ENCODE assay signal across 8 cellular contexts in the genomic region with DNA sequence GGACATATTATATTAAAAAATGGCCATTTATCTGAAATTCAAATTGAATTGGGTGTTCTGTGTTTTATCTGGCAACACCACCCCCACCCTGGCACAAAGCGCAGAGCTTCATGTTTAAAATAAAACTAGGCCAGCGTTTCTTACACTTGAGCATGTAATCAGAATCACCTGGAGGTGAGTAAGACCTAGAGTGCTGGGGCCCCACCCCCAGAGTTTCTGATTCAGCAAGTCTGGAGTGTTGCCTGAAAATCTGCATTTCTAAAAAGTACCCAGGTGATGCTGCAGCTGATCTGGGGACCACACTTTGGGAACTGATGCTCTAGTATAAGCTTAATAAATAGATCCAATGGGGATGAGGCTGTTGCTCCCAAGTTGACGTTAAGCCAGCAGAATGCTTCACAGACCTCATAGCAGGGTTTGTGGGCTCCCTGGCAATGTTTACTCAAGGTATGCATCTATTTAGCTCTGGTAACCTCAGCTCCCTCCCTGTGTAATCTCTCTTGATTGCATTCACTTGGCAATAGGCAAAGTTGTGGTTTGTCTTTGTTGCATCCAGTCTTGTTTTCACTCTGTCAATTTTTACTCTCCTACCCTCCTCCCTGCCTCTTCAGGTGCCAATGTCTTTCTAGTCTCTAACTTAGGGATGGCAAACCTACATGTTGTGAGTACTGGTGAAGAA.
DNase-seq lines count a peak whose midpoint lies in the region; ATAC-seq and TF ChIP-seq lines count a peak whose summit lies in the region.

No MANE protein-coding gene starts in this region.

- H3K27ac Mint-ChIP-seq in mesothelial cell of epicardium, result no peak overlapping the region

- H3K4me1 ChIP-seq in sigmoid colon, result peaks cover 0 to 24% (median 7%) of the 10 kb centered on the region in 4 donors

- TF ChIP-seq CTCF in sigmoid colon (IDR thresholded peaks at IDR 0.05) (no peak), mesothelial cell of epicardium (IDR thresholded peaks at IDR 0.05; ENCODE audit: unreplicated experiment) (no peak)

- no peak for TF ChIP-seq EP300 in sigmoid colon (IDR thresholded peaks at IDR 0.05)

- peak overlapping the region in 2 of 4 donors; percentile 12 to 65 for H3K27ac ChIP-seq in sigmoid colon

- peaks cover 3% of the 10 kb centered on the region for H3K27me3 Mint-ChIP-seq in mesothelial cell of epicardium (ENCODE audit: low read depth)

- peaks cover 7% of the 10 kb centered on the region for H3K4me1 Mint-ChIP-seq in mesothelial cell of epicardium

- H3K27me3 ChIP-seq in sigmoid colon, result no peaks in the 10 kb centered on the region

- H3K4me3 Mint-ChIP-seq in mesothelial cell of epicardium, result no peak overlapping the region

- ATAC-seq in HG02938 (IDR thresholded peaks at IDR 0.05; ENCODE audit: unreplicated experiment), result peak; percentile 84

- H3K36me3 ChIP-seq in sigmoid colon, result no peaks in the 10 kb centered on the region

- peaks cover 3% of the 10 kb centered on the region for H3K9me3 Mint-ChIP-seq in mesothelial cell of epicardium

- H3K9me3 ChIP-seq in sigmoid colon, result no peaks in the 10 kb centered on the region

- intact Hi-C loops in sigmoid colon (cut with DNase I), result no loop called here

- no peak for TF ChIP-seq POLR2A in sigmoid colon (IDR thresholded peaks at IDR 0.05)

- WGBS in sigmoid colon, 2 donors, result 68 to 69% methylated on average over 3 of the region's 3 CpGs

- no peaks in the 10 kb centered on the region for H3K36me3 Mint-ChIP-seq in mesothelial cell of epicardium

- no peak overlapping the region for H3K4me3 ChIP-seq in sigmoid colon

- DNase-seq in activated T-cell treated with anti-CD3 and anti-CD28 coated beads for 48 hours (ENCODE audit: low read depth), result peak; percentile 24
- DNase-seq in activated T-cell treated with anti-CD3 and anti-CD28 coated beads for 4 hours, result no peak
- peak; percentile 20 for DNase-seq in RPMI8226
- peak; percentile 54 for DNase-seq in stimulated activated CD4-positive, alpha-beta T cell treated with anti-CD3 and anti-CD28 coated beads, Interleukin-4, amount 100 ng/mL, for 24 hours
- DNase-seq in sigmoid colon, result no peak
- no peak for DNase-seq in cerebellar cortex (ENCODE audit: low spot score)
- no peak for DNase-seq in mesothelial cell of epicardium (ENCODE audit: low spot score in 2 of 2, unreplicated experiment in 2 of 2)

Comparison
In these comparisons a context has a peak if more than half of its experiments do, and no peak if none do; other contexts are left out.
1. DNase-seq: peak in activated T-cell treated with anti-CD3 and anti-CD28 coated beads for 48 hours (single experiment), RPMI8226 (single experiment) and stimulated activated CD4-positive, alpha-beta T cell treated with anti-CD3 and anti-CD28 coated beads, Interleukin-4, amount 100 ng/mL, for 24 hours (single experiment); none in activated T-cell treated with anti-CD3 and anti-CD28 coated beads for 4 hours (single experiment), sigmoid colon (single experiment), cerebellar cortex (single experiment) and mesothelial cell of epicardium (0 of 2).